In genomic region chr10:60427709-60428386, GRCh38 we compare ENCODE assay signal across 21 cellular contexts. TPM values are rescaled to one million over a fixed set of nuclear protein-coding genes. Genes with fewer than 3 reads are reported as not detected.
DNase-seq lines count a peak whose midpoint lies in the region; ATAC-seq and TF ChIP-seq lines count a peak whose summit lies in the region.
"Had no signal": no experiment of that assay in that cellular context is flagged by ENCODE, and none has a peak within 500 bp of the region (broad histone marks: within the 10 kb centered on the region; RNA-seq: fewer than 3 reads in every experiment).

No MANE protein-coding gene starts in this region.

- no peaks in the 10 kb centered on the region for H3K27me3 ChIP-seq in breast epithelium
- H3K27me3 ChIP-seq in brain microvascular endothelial cell (replicated peaks): no peaks in the 10 kb centered on the region
- H3K27me3 ChIP-seq in Caco-2 (replicated peaks; ENCODE audit: control insufficient read depth, insufficient read depth, low read length): no peaks in the 10 kb centered on the region
- H3K27me3 ChIP-seq: BLaER1 treated with 17β-estradiol and CSF1 and Interleukin-3, amounts not matched to agents 10 nM and 100 nM; MG63 had no signal

- CTCF ChIA-PET in MCF 10A (lab: Yijun Ruan, JAX): interaction anchor here (0.8 to 5.3 kb wide), 5 partner anchors 10 to 222 kb away, joined by 3 to 28 read pairs (median 4); no protein-coding TSS in a partner anchor
- CTCF ChIA-PET in Caco-2 (lab: Charles Lee): interaction anchor here (0.7 to 0.9 kb wide), 2 partner anchors 13 to 189 kb away, joined by 3 to 4 read pairs; no protein-coding TSS in a partner anchor

- TF ChIP-seq CTCF in MCF 10A (IDR thresholded peaks at IDR 0.05; ENCODE audit: unreplicated experiment): no peak
- no peak for TF ChIP-seq CTCF in breast epithelium (IDR thresholded peaks at IDR 0.05)
- no peak for TF ChIP-seq CTCF in brain microvascular endothelial cell (IDR thresholded peaks at IDR 0.05; ENCODE audit: low read depth, low read length, missing control alignments)
- no peak for TF ChIP-seq CTCF in progenitor cell of endocrine pancreas (IDR thresholded peaks at IDR 0.05; ENCODE audit: unreplicated experiment)
- no peak for TF ChIP-seq CTCF in Caco-2 (IDR thresholded peaks at IDR 0.05; ENCODE audit: insufficient read depth in 1 of 2, low read depth in 1 of 2, low read length in 1 of 2, severe bottlenecking in 1 of 2, unreplicated experiment in 1 of 2)

- TF ChIP-seq POLR2A in breast epithelium (IDR thresholded peaks at IDR 0.05): no peak

- WGBS in mesodermal cell (ENCODE audit: insufficient coverage in 2 of 2), 2 experiments: 89 to 90% methylated on average over 2 of the region's 3 CpGs

- intact Hi-C loops in MCF 10A (cut with micrococcal nuclease): no loop called here
- intact Hi-C loops in breast epithelium (cut with DNase I; ENCODE audit: low total_unique reads): no loop called here
- intact Hi-C loops in Caco-2 (cut with micrococcal nuclease; ENCODE audit: unreplicated experiment): no loop called here

- no TSS peak for BruUV-seq in MCF 10A (replicated peaks; lab: Mats Ljungman, UMichigan)
- no TSS peak for BruUV-seq in Caco-2 (replicated peaks; lab: Mats Ljungman, UMichigan)

- H3K4me1 ChIP-seq in breast epithelium: no peaks in the 10 kb centered on the region
- H3K4me1 ChIP-seq in mesodermal cell (ENCODE audit: control insufficient read depth, insufficient read depth, low read length, poor library complexity, severe bottlenecking): peaks cover 49% of the 10 kb centered on the region
- H3K4me1 ChIP-seq in Caco-2: peaks cover 15% of the 10 kb centered on the region

- H3K27ac ChIP-seq in breast epithelium: no peak overlapping the region
- peak overlapping the region; percentile 85 for H3K27ac ChIP-seq in brain microvascular endothelial cell
- peak overlapping the region; percentile 62 for H3K27ac ChIP-seq in mesodermal cell (ENCODE audit: low read depth, low read length, severe bottlenecking)
- H3K27ac ChIP-seq: BLaER1 treated with 17β-estradiol and CSF1 and Interleukin-3, amounts not matched to agents 10 nM and 100 nM; HL-60 had no signal

- H3K27ac Mint-ChIP-seq in MCF 10A (ENCODE audit: low read depth, unreplicated experiment) (peak overlapping the region; percentile 67), progenitor cell of endocrine pancreas (no peak overlapping the region), Caco-2 (ENCODE audit: unreplicated experiment) (no peak overlapping the region)
- H3K27ac Mint-ChIP-seq: activated T-helper 2 cell treated with anti-CD3 and anti-CD28 coated beads, Interferon-gamma antibody, Interleukin-2, Interleukin-4, amounts not matched to agents 10 μg/mL and 5 μg/mL and 100 μg/mL, durations not matched to agents 14 hours and 24 hours and 36 hours; nephron progenitor cell had no signal

- in situ Hi-C loops in brain microvascular endothelial cell (cut with HindIII; ENCODE audit: low pct_ligation_motif_present, low sequenced_read_pairs): loop anchor here (25.0 kb wide), 2 partner anchors 216 to 316 kb away; no protein-coding TSS in a partner anchor

- POLR2A ChIA-PET in MCF 10A (lab: Yijun Ruan, JAX): interaction anchor here (0.9 to 2.0 kb wide), 4 partner anchors 10 to 115 kb away, joined by 3 to 7 read pairs (median 4); no protein-coding TSS in a partner anchor
- POLR2A ChIA-PET in Caco-2 (lab: Charles Lee): no interaction called here

- DNase-seq in MCF 10A (ENCODE audit: unreplicated experiment) (no peak), breast epithelium (ENCODE audit: low spot score in 2 of 2) (no peak), brain microvascular endothelial cell (no peak), SW 1271 (lab: John Stamatoyannopoulos, UW) (no peak), progenitor cell of endocrine pancreas (ENCODE audit: low spot score, unreplicated experiment) (no peak), Caco-2 (no peak)
- DNase-seq: activated CD4-positive, alpha-beta T cell treated with anti-CD3 and anti-CD28 coated beads for 48 hours; caudate nucleus; kidney glomerular epithelial cell; MG63; midbrain; NCI-H1417 treated with DMSO at 0.1 percent for 48 hours; NCI-H2171 treated with DMSO at 0.1 percent for 48 hours; NCI-H526 treated with DMSO at 0.1 percent for 48 hours; nephron progenitor cell; stimulated activated CD4-positive, alpha-beta T cell treated with anti-CD3 and anti-CD28 coated beads, Interleukin-4, amount 100 ng/mL, for 4 hours had no signal

- H3K4me1 Mint-ChIP-seq in MCF 10A (ENCODE audit: insufficient read depth, unreplicated experiment) (peaks cover 61% of the 10 kb centered on the region), progenitor cell of endocrine pancreas (ENCODE audit: low read depth) (peaks cover 12% of the 10 kb centered on the region), Caco-2 (ENCODE audit: low read depth, unreplicated experiment) (peaks cover 26% of the 10 kb centered on the region)
- H3K4me1 Mint-ChIP-seq: nephron progenitor cell had no signal

- ATAC-seq in HG03432 (IDR thresholded peaks at IDR 0.05; ENCODE audit: unreplicated experiment): no peak

- H3K9me3 Mint-ChIP-seq in MCF 10A (ENCODE audit: unreplicated experiment) (no peaks in the 10 kb centered on the region), progenitor cell of endocrine pancreas (ENCODE audit: low read depth) (no peaks in the 10 kb centered on the region), Caco-2 (ENCODE audit: unreplicated experiment) (peaks cover 12% of the 10 kb centered on the region)
- H3K9me3 Mint-ChIP-seq: activated T-helper 2 cell treated with anti-CD3 and anti-CD28 coated beads, Interferon-gamma antibody, Interleukin-2, Interleukin-4, amounts not matched to agents 10 μg/mL and 5 μg/mL and 100 μg/mL, durations not matched to agents 14 hours and 24 hours and 36 hours; nephron progenitor cell had no signal

- H3K36me3 Mint-ChIP-seq in MCF 10A (ENCODE audit: insufficient read depth, unreplicated experiment) (no peaks in the 10 kb centered on the region), progenitor cell of endocrine pancreas (ENCODE audit: insufficient read depth) (no peaks in the 10 kb centered on the region), Caco-2 (ENCODE audit: insufficient read depth, unreplicated experiment) (no peaks in the 10 kb centered on the region)

- no peaks in the 10 kb centered on the region for H3K27me3 Mint-ChIP-seq in MCF 10A (ENCODE audit: insufficient read depth, unreplicated experiment)
- H3K27me3 Mint-ChIP-seq in progenitor cell of endocrine pancreas: no peaks in the 10 kb centered on the region
- no peaks in the 10 kb centered on the region for H3K27me3 Mint-ChIP-seq in Caco-2 (ENCODE audit: insufficient read depth, unreplicated experiment)

- H3K4me3 ChIP-seq in breast epithelium (no peak overlapping the region), brain microvascular endothelial cell (ENCODE audit: low read depth, low read length) (no peak overlapping the region), mesodermal cell (ENCODE audit: extremely low read depth, insufficient read depth, low read length, poor library complexity, severe bottlenecking) (no peak overlapping the region), Caco-2 (ENCODE audit: low read depth, low read length) (no peak overlapping the region)
- H3K4me3 ChIP-seq: BLaER1 treated with 17β-estradiol and CSF1 and Interleukin-3, amounts not matched to agents 10 nM and 100 nM; MG63 had no signal

- no peaks in the 10 kb centered on the region for H3K36me3 ChIP-seq in breast epithelium
- H3K36me3 ChIP-seq in brain microvascular endothelial cell (replicated peaks): no peaks in the 10 kb centered on the region
- no peaks in the 10 kb centered on the region for H3K36me3 ChIP-seq in mesodermal cell (ENCODE audit: control insufficient read depth, insufficient read depth, low read length)
- H3K36me3 ChIP-seq in Caco-2 (ENCODE audit: control insufficient read depth, insufficient read depth, low read length): no peaks in the 10 kb centered on the region
- H3K36me3 ChIP-seq: BLaER1 treated with 17β-estradiol and CSF1 and Interleukin-3, amounts not matched to agents 10 nM and 100 nM; MG63 had no signal

- H3K9me3 ChIP-seq in breast epithelium (no peaks in the 10 kb centered on the region), mesodermal cell (ENCODE audit: control insufficient read depth, low read length) (no peaks in the 10 kb centered on the region), Caco-2 (no peaks in the 10 kb centered on the region; the same call in 1 of the 2 replicates)
- H3K9me3 ChIP-seq: BLaER1 treated with 17β-estradiol and CSF1 and Interleukin-3, amounts not matched to agents 10 nM and 100 nM; MG63 had no signal

- H3K4me3 Mint-ChIP-seq in MCF 10A (ENCODE audit: unreplicated experiment): no peak overlapping the region
- no peak overlapping the region for H3K4me3 Mint-ChIP-seq in progenitor cell of endocrine pancreas (ENCODE audit: low read depth)
- no peak overlapping the region for H3K4me3 Mint-ChIP-seq in Caco-2 (ENCODE audit: unreplicated experiment)
- H3K4me3 Mint-ChIP-seq: nephron progenitor cell had no signal

RNA-seq across cellular contexts. Expression of gene ANK3, which starts 38.2 kb away (rescaled TPM):
- total RNA-seq in MCF 10A (2022) (3.3 and 6.7 TPM in 2 replicates), breast epithelium (10 to 100 TPM; 10.2 to 93.2 (median 57.4) TPM), progenitor cell of endocrine pancreas (87.6 and 90.1 TPM in 2 replicates), Caco-2 (2022) (46.7 and 52.3 TPM in 2 replicates)
- 107 TPM for polyA plus RNA-seq in mesodermal cell (2013, experiment 1 of 2)
- polyA plus RNA-seq in mesodermal cell (2013, experiment 2 of 2): 108 TPM

Comparison
In these comparisons a context has a peak if more than half of its experiments do, and no peak if none do; other contexts are left out.
1. H3K27ac ChIP-seq: peak in brain microvascular endothelial cell (single experiment) and mesodermal cell (single experiment); none in breast epithelium (0 of 2).